ENCODE assay signal across 13 cellular contexts in genomic region chr11:34680918-34681554, GRCh38.
DNase-seq lines count a peak whose midpoint lies in the region; ATAC-seq and TF ChIP-seq lines count a peak whose summit lies in the region.
"Had no signal": no experiment of that assay in that cellular context is flagged by ENCODE, and none has a peak within 500 bp of the region (broad histone marks: within the 10 kb centered on the region; RNA-seq: fewer than 3 reads in every experiment).

No MANE protein-coding gene starts in this region.

- CTCF ChIA-PET in AG04450 (lab: Charles Lee): no interaction called here

- intact Hi-C loops in stomach (cut with DNase I; ENCODE audit: low total_unique reads): no loop called here

- no peaks in the 10 kb centered on the region for H3K9me3 ChIP-seq in AG04450 (ENCODE audit: control insufficient read depth, insufficient read depth, low read length)
- no peaks in the 10 kb centered on the region for H3K9me3 ChIP-seq in stomach
- H3K9me3 ChIP-seq: Caco-2, neutrophil had no signal

- no peak for ATAC-seq in GM19467 (IDR thresholded peaks at IDR 0.05; ENCODE audit: unreplicated experiment)

- no peak for TF ChIP-seq EP300 in stomach (IDR thresholded peaks at IDR 0.05)

- WGBS in stomach, 5 donors: 78 to 86% (median 80%) methylated on average over 5 of the region's 5 CpGs

- H3K27ac ChIP-seq in AG04450 (ENCODE audit: low read depth, low read length) (no peak overlapping the region), stomach (no peak overlapping the region)
- H3K27ac ChIP-seq: neutrophil had no signal

- TF ChIP-seq CTCF in AG04450 (IDR thresholded peaks at IDR 0.05; ENCODE audit: low read depth, low read length): no peak
- TF ChIP-seq CTCF in stomach (IDR thresholded peaks at IDR 0.05): no peak

- peak; percentile 4 for DNase-seq in AG04450 (ENCODE audit: low read depth, low spot score)
- DNase-seq in HS-5 (ENCODE audit: low read depth): peak; percentile 30
- DNase-seq in T1000 (lab: John Stamatoyannopoulos, UW): peak; percentile 40
- DNase-seq in hepatic stellate cell (ENCODE audit: low spot score): peak; percentile 33
- no peak for DNase-seq in GM19240 (ENCODE audit: insufficient read length, low spot score)
- DNase-seq in activated effector memory CD4-positive, alpha-beta T cell treated with anti-CD3 and anti-CD28 coated beads, Interleukin-2, amount 50 U/mL, for 16 hours: no peak
- DNase-seq in stomach: no peak
- DNase-seq: activated gamma-delta T cell, Caco-2, foreskin melanocyte, NCI-H1436 treated with DMSO at 0.1 percent for 48 hours had no signal

- TF ChIP-seq POLR2A in stomach (IDR thresholded peaks at IDR 0.05): no peak

- no peak overlapping the region for H3K4me3 ChIP-seq in AG04450 (ENCODE audit: low read depth, low read length)
- H3K4me3 ChIP-seq in stomach: no peak overlapping the region

- POLR2A ChIA-PET in AG04450 (lab: Yijun Ruan, JAX): no interaction called here

- H3K36me3 ChIP-seq in stomach: no peaks in the 10 kb centered on the region
- H3K36me3 ChIP-seq: neutrophil had no signal

- H3K4me1 ChIP-seq in stomach: peaks cover 0 to 4% (median 0%) of the 10 kb centered on the region in 4 donors

- H3K27me3 ChIP-seq in AG04450 (ENCODE audit: control insufficient read depth, insufficient read depth, low read length): no peaks in the 10 kb centered on the region
- H3K27me3 ChIP-seq in stomach: no peaks in the 10 kb centered on the region
- H3K27me3 ChIP-seq: neutrophil had no signal

Comparison
In these comparisons a context has a peak if more than half of its experiments do, and no peak if none do; other contexts are left out.
1. DNase-seq: peak in AG04450 (single experiment), HS-5 (single experiment), T1000 (single experiment) and hepatic stellate cell (single experiment); none in GM19240 (single experiment), activated effector memory CD4-positive, alpha-beta T cell treated with anti-CD3 and anti-CD28 coated beads, Interleukin-2, amount 50 U/mL, for 16 hours (single experiment) and stomach (single experiment).